In genomic region chr4:90328558-90328957, GRCh38 we compare ENCODE assay signal across 11 cellular contexts.
A peak's percentile ranks its signal among the peaks of the same experiment; 100 is the strongest.
DNase-seq lines count a peak whose midpoint lies in the region; ATAC-seq and TF ChIP-seq lines count a peak whose summit lies in the region.
"Had no signal": no experiment of that assay in that cellular context is flagged by ENCODE, and none has a peak within 500 bp of the region (broad histone marks: within the 10 kb centered on the region; RNA-seq: fewer than 3 reads in every experiment).

No MANE protein-coding gene starts in this region.

- H3K4me3 Mint-ChIP-seq in nephron, result no peak overlapping the region
- H3K4me3 Mint-ChIP-seq in activated T-cell treated with anti-CD3 and anti-CD28 coated beads, Interleukin-2, amount 50 U/mL, for 24 hours, result no peak overlapping the region
- H3K4me3 Mint-ChIP-seq: activated naive CD4-positive, alpha-beta T cell treated with anti-CD3 and anti-CD28 coated beads, Interleukin-2, amount 50 U/mL, for 24 hours had no signal

- no peak for ATAC-seq in aorta (ENCODE audit: low FRiP score)

- TF ChIP-seq CTCF in colonic mucosa (IDR thresholded peaks at IDR 0.05) (no peak), nephron (IDR thresholded peaks at IDR 0.05; ENCODE audit: unreplicated experiment in 3 of 3) (no peak)

- H3K9ac ChIP-seq in colonic mucosa (ENCODE audit: low read depth in 2 of 2, low read length in 2 of 2), result no peak overlapping the region
- H3K9ac ChIP-seq: KMS-11, parathyroid adenoma had no signal

- WGBS in aorta, 2 donors, result 19 to 23% methylated on average over 2 of the region's 2 CpGs

- H3K27me3 ChIP-seq in colonic mucosa (no peaks in the 10 kb centered on the region), aorta (ENCODE audit: control insufficient read depth in 1 of 2, insufficient read depth in 2 of 2, low read length in 1 of 2) (no peaks in the 10 kb centered on the region)

- H3K27ac ChIP-seq in colonic mucosa (no peak overlapping the region), aorta (ENCODE audit: low read depth in 1 of 2, low read length in 2 of 2) (no peak overlapping the region)
- H3K27ac ChIP-seq: KMS-11, parathyroid adenoma had no signal

- H3K27ac Mint-ChIP-seq in nephron, result peak overlapping the region in 2 of 3 experiments; percentile 13 to 45
- no peak overlapping the region for H3K27ac Mint-ChIP-seq in activated T-cell treated with anti-CD3 and anti-CD28 coated beads, Interleukin-2, amount 50 U/mL, for 24 hours
- H3K27ac Mint-ChIP-seq: activated naive CD4-positive, alpha-beta T cell treated with anti-CD3 and anti-CD28 coated beads, Interleukin-2, amount 50 U/mL, for 24 hours had no signal

- H3K4me1 ChIP-seq in colonic mucosa (peaks cover 2% of the 10 kb centered on the region), aorta (ENCODE audit: control insufficient read depth in 1 of 2, insufficient read depth in 2 of 2, low read length in 2 of 2) (no peaks in the 10 kb centered on the region)
- H3K4me1 ChIP-seq: parathyroid adenoma had no signal

- DNase-seq in GF-D8 (lab: John Stamatoyannopoulos, UW) (peak; percentile 45), NCI-H2171 (lab: John Stamatoyannopoulos, UW) (peak; percentile 31), colonic mucosa (peak; percentile 25), NCI-H2107 (lab: John Stamatoyannopoulos, UW) (no peak), aorta (no peak)
- DNase-seq in activated naive CD4-positive, alpha-beta T cell (lab: John Stamatoyannopoulos, UW), result no peak
- DNase-seq in activated T-cell treated with anti-CD3 and anti-CD28 coated beads, Interleukin-2, amount 50 U/mL, for 24 hours, result no peak

- H3K36me3 Mint-ChIP-seq in nephron (ENCODE audit: low read depth), result peaks cover 4% of the 10 kb centered on the region
- no peaks in the 10 kb centered on the region for H3K36me3 Mint-ChIP-seq in activated T-cell treated with anti-CD3 and anti-CD28 coated beads, Interleukin-2, amount 50 U/mL, for 24 hours (ENCODE audit: low read depth)
- H3K36me3 Mint-ChIP-seq: activated naive CD4-positive, alpha-beta T cell treated with anti-CD3 and anti-CD28 coated beads, Interleukin-2, amount 50 U/mL, for 24 hours had no signal

- no peaks in the 10 kb centered on the region for H3K36me3 ChIP-seq in colonic mucosa
- no peaks in the 10 kb centered on the region for H3K36me3 ChIP-seq in aorta (ENCODE audit: control insufficient read depth in 1 of 2, insufficient read depth in 2 of 2, low read length in 1 of 2)

- H3K9me3 ChIP-seq in colonic mucosa (no peaks in the 10 kb centered on the region), aorta (ENCODE audit: control insufficient read depth, low read length) (no peaks in the 10 kb centered on the region)

- H3K4me3 ChIP-seq in colonic mucosa, result no peak overlapping the region
- H3K4me3 ChIP-seq in aorta (ENCODE audit: low read length in 2 of 2), result no peak overlapping the region

- H3K9me3 Mint-ChIP-seq in nephron, result peaks cover 3% of the 10 kb centered on the region
- no peaks in the 10 kb centered on the region for H3K9me3 Mint-ChIP-seq in activated T-cell treated with anti-CD3 and anti-CD28 coated beads, Interleukin-2, amount 50 U/mL, for 24 hours
- H3K9me3 Mint-ChIP-seq: activated naive CD4-positive, alpha-beta T cell treated with anti-CD3 and anti-CD28 coated beads, Interleukin-2, amount 50 U/mL, for 24 hours had no signal

- H3K27me3 Mint-ChIP-seq in nephron (ENCODE audit: low read depth), result no peaks in the 10 kb centered on the region
- no peaks in the 10 kb centered on the region for H3K27me3 Mint-ChIP-seq in activated T-cell treated with anti-CD3 and anti-CD28 coated beads, Interleukin-2, amount 50 U/mL, for 24 hours

- intact Hi-C loops in colonic mucosa (cut with DNase I), result no loop called here
- intact Hi-C loops in aorta (cut with DNase I), result no loop called here

- peaks cover 4% of the 10 kb centered on the region for H3K4me1 Mint-ChIP-seq in nephron
- no peaks in the 10 kb centered on the region for H3K4me1 Mint-ChIP-seq in activated T-cell treated with anti-CD3 and anti-CD28 coated beads, Interleukin-2, amount 50 U/mL, for 24 hours (ENCODE audit: low read depth)
- H3K4me1 Mint-ChIP-seq: activated naive CD4-positive, alpha-beta T cell treated with anti-CD3 and anti-CD28 coated beads, Interleukin-2, amount 50 U/mL, for 24 hours had no signal

Comparison
In these comparisons a context has a peak if more than half of its experiments do, and no peak if none do; other contexts are left out.
1. DNase-seq: peak in GF-D8 (single experiment), NCI-H2171 (single experiment) and colonic mucosa (single experiment); none in NCI-H2107 (single experiment), activated naive CD4-positive, alpha-beta T cell (0 of 4), activated T-cell treated with anti-CD3 and anti-CD28 coated beads, Interleukin-2, amount 50 U/mL, for 24 hours (single experiment) and aorta (0 of 2).